ENCODE assay signal across 36 cellular contexts in genomic region chr5:74953601-74953960, GRCh38.
DNase-seq lines count a peak whose midpoint lies in the region; ATAC-seq, FAIRE-seq and TF ChIP-seq lines count a peak whose summit lies in the region.
"Had no signal": no experiment of that assay in that cellular context is flagged by ENCODE, and none has a peak within 500 bp of the region (broad histone marks: within the 10 kb centered on the region; RNA-seq: fewer than 3 reads in every experiment).

No MANE protein-coding gene starts in this region.

- H3K4me3 Mint-ChIP-seq in central memory CD8-positive, alpha-beta T cell = no peak overlapping the region
- H3K4me3 Mint-ChIP-seq in nephron = no peak overlapping the region
- H3K4me3 Mint-ChIP-seq: B cell; dendritic cell treated with granulocyte-macrophage colony-stimulating factor and Interleukin-4, amounts not matched to agents 40 ng/mL and 50 ng/mL, for 4 days; endodermal cell; naive thymus-derived CD4-positive, alpha-beta T cell; stimulated activated naive B cell treated with anti-CD40 and anti-IgM and Interleukin-4, amounts not matched to agents 10 μg/mL and 1 μg/mL and 100 μg/mL, for 72 hours had no signal

- DNase-seq in AG04450 (ENCODE audit: low read depth, low spot score) = no peak
- no peak for DNase-seq in HTR-8/SVneo (ENCODE audit: insufficient read length, low spot score)
- DNase-seq in central memory CD8-positive, alpha-beta T cell (ENCODE audit: low spot score in 2 of 2) = no peak
- no peak for DNase-seq in AG08395 (ENCODE audit: low spot score)
- no peak for DNase-seq in omental fat pad (ENCODE audit: low spot score)
- DNase-seq: activated CD4-positive, alpha-beta T cell treated with anti-CD3 and anti-CD28 coated beads for 48 hours; activated effector memory CD4-positive, alpha-beta T cell treated with Interleukin-2 at 50 U/mL for 16 hours; aorta; caudate nucleus; CD4-positive, alpha-beta memory T cell; DMS153; endodermal cell; foreskin melanocyte; heart left ventricle; Karpas-422; kidney; left ventricle myocardium superior; naive thymus-derived CD4-positive, alpha-beta T cell; NCI-H1436; NCI-H345; SHP77; stimulated activated naive B cell treated with anti-CD40 and anti-IgM and Interleukin-4, amounts not matched to agents 10 μg/mL and 1 μg/mL and 100 μg/mL, for 72 hours; substantia nigra; SW 1271; T1000; upper lobe of right lung had no signal

- peaks cover 21% of the 10 kb centered on the region for H3K4me1 Mint-ChIP-seq in central memory CD8-positive, alpha-beta T cell
- H3K4me1 Mint-ChIP-seq in nephron = peaks cover under 1% of the 10 kb centered on the region
- H3K4me1 Mint-ChIP-seq: B cell had no signal

- H3K27ac Mint-ChIP-seq in central memory CD8-positive, alpha-beta T cell (ENCODE audit: low read depth) = peak overlapping the region; percentile 22
- peak overlapping the region in 2 of 3 experiments; percentile 40 to 61 for H3K27ac Mint-ChIP-seq in nephron
- H3K27ac Mint-ChIP-seq: B cell; dendritic cell treated with granulocyte-macrophage colony-stimulating factor and Interleukin-4, amounts not matched to agents 40 ng/mL and 50 ng/mL, for 4 days; endodermal cell; stimulated activated naive B cell treated with anti-CD40 and anti-IgM and Interleukin-4, amounts not matched to agents 10 μg/mL and 1 μg/mL and 100 μg/mL, for 72 hours had no signal

- no peaks in the 10 kb centered on the region for H3K27me3 ChIP-seq in AG04450 (ENCODE audit: control insufficient read depth, insufficient read depth, low read length)
- H3K27me3 ChIP-seq: heart left ventricle, upper lobe of right lung had no signal

- H3K9me3 ChIP-seq in AG04450 (ENCODE audit: control insufficient read depth, insufficient read depth, low read length) = peaks cover 2% of the 10 kb centered on the region; the same call in 1 of the 2 replicates
- H3K9me3 ChIP-seq: A549, HAP-1, upper lobe of right lung had no signal

- H3K27me3 Mint-ChIP-seq in central memory CD8-positive, alpha-beta T cell = no peaks in the 10 kb centered on the region
- H3K27me3 Mint-ChIP-seq in nephron (ENCODE audit: low read depth) = peaks cover 14% of the 10 kb centered on the region

- CTCF ChIA-PET in AG04450 (lab: Charles Lee) = interaction anchor here (1.2 to 5.2 kb wide), 2 partner anchors 96 to 278 kb away, joined by 4 to 19 read pairs; no protein-coding TSS in a partner anchor

- no peak overlapping the region for H3K4me3 ChIP-seq in AG04450 (ENCODE audit: low read depth, low read length)
- H3K4me3 ChIP-seq: A549, GM12878, HAP-1, heart left ventricle, upper lobe of right lung had no signal

- FAIRE-seq in HTR-8/SVneo (lab: Jason Lieb, UNC) = peak; percentile 86
- FAIRE-seq: A549, GM12878, kidney had no signal

- no peaks in the 10 kb centered on the region for H3K9me3 Mint-ChIP-seq in central memory CD8-positive, alpha-beta T cell
- H3K9me3 Mint-ChIP-seq in nephron = peaks cover 4% of the 10 kb centered on the region
- H3K9me3 Mint-ChIP-seq: dendritic cell treated with granulocyte-macrophage colony-stimulating factor and Interleukin-4, amounts not matched to agents 40 ng/mL and 50 ng/mL, for 4 days had no signal

- TF ChIP-seq CTCF in AG04450 (IDR thresholded peaks at IDR 0.05; ENCODE audit: low read depth, low read length) = no peak
- no peak for TF ChIP-seq CTCF in nephron (IDR thresholded peaks at IDR 0.05; ENCODE audit: unreplicated experiment in 3 of 3)
- TF ChIP-seq CTCF in omental fat pad (IDR thresholded peaks at IDR 0.05) = no peak

- ATAC-seq in central memory CD8-positive, alpha-beta T cell (replicated peaks; ENCODE audit: extremely low read depth, poor library complexity, severe bottlenecking) = no peak
- no peak for ATAC-seq in GM19463 (IDR thresholded peaks at IDR 0.05; ENCODE audit: unreplicated experiment)
- no peak for ATAC-seq in GM18519 (IDR thresholded peaks at IDR 0.05; ENCODE audit: low FRiP score, unreplicated experiment)
- no peak for ATAC-seq in omental fat pad (ENCODE audit: low FRiP score)
- ATAC-seq: A549, esophagus mucosa, GM12878, heart left ventricle, left ventricle myocardium superior, upper lobe of right lung had no signal

- H3K36me3 Mint-ChIP-seq in central memory CD8-positive, alpha-beta T cell (ENCODE audit: insufficient read depth) = no peaks in the 10 kb centered on the region
- no peaks in the 10 kb centered on the region for H3K36me3 Mint-ChIP-seq in nephron (ENCODE audit: low read depth)
- H3K36me3 Mint-ChIP-seq: CD4-positive, alpha-beta memory T cell; stimulated activated naive B cell treated with anti-CD40 and anti-IgM and Interleukin-4, amounts not matched to agents 10 μg/mL and 1 μg/mL and 100 μg/mL, for 72 hours had no signal

- peak overlapping the region; percentile 81 for H3K27ac ChIP-seq in AG04450 (ENCODE audit: low read depth, low read length)
- H3K27ac ChIP-seq: A549, heart left ventricle, upper lobe of right lung, VCaP had no signal

- POLR2A ChIA-PET in AG04450 (lab: Yijun Ruan, JAX) = interaction anchor here (1.2 kb wide), 1 partner anchor 99 kb away, joined by 4 read pairs; no protein-coding TSS in a partner anchor
